In genomic region chr18:24560511-24560981, GRCh38 we compare ENCODE assay signal across 17 cellular contexts.
DNase-seq lines count a peak whose midpoint lies in the region; ATAC-seq and TF ChIP-seq lines count a peak whose summit lies in the region.
"Had no signal": no experiment of that assay in that cellular context is flagged by ENCODE, and none has a peak within 500 bp of the region (broad histone marks: within the 10 kb centered on the region; RNA-seq: fewer than 3 reads in every experiment).

No MANE protein-coding gene starts in this region.

- no peaks in the 10 kb centered on the region for H3K4me1 ChIP-seq in colonic mucosa

- H3K9ac ChIP-seq in colonic mucosa (ENCODE audit: low read depth in 2 of 2, low read length in 2 of 2), result no peak overlapping the region

- POLR2A ChIA-PET in WTC11 (lab: Charles Lee), result no interaction called here

- no peaks in the 10 kb centered on the region for H3K27me3 Mint-ChIP-seq in WTC11 (ENCODE audit: low read depth)
- peaks cover 39% of the 10 kb centered on the region for H3K27me3 Mint-ChIP-seq in type B pancreatic cell

- intact Hi-C loops in colonic mucosa (cut with DNase I), result no loop called here

- H3K36me3 ChIP-seq in colonic mucosa, result no peaks in the 10 kb centered on the region

- H3K27me3 ChIP-seq in colonic mucosa, result no peaks in the 10 kb centered on the region

- H3K27ac Mint-ChIP-seq in WTC11 (0 out of 2 replicates have a peak overlapping the region, but pooled peaks have one; percentile 53), type B pancreatic cell (peak overlapping the region; percentile 40)
- H3K27ac Mint-ChIP-seq: activated B cell treated with CpG ODN at 0.5 μM for 24 hours; CD8-positive, alpha-beta memory T cell; naive B cell; stimulated activated memory B cell treated with anti-CD40 and anti-IgM and Interleukin-4, amounts not matched to agents 10 μg/mL and 1 μg/mL and 100 μg/mL, for 72 hours had no signal

- ATAC-seq in WTC11 (peak; percentile 90), HG03378 (IDR thresholded peaks at IDR 0.05; ENCODE audit: unreplicated experiment) (no peak)
- ATAC-seq: sciatic nerve; stimulated activated memory B cell treated with anti-CD40 and anti-IgM and Interleukin-4, amounts not matched to agents 10 μg/mL and 1 μg/mL and 100 μg/mL, for 72 hours had no signal

- H3K4me1 Mint-ChIP-seq in WTC11 (peaks cover 15% of the 10 kb centered on the region), type B pancreatic cell (ENCODE audit: unreplicated experiment) (peaks cover 15% of the 10 kb centered on the region)
- H3K4me1 Mint-ChIP-seq: activated B cell treated with CpG ODN at 0.5 μM for 24 hours; CD8-positive, alpha-beta memory T cell; naive B cell; stimulated activated memory B cell treated with anti-CD40 and anti-IgM and Interleukin-4, amounts not matched to agents 10 μg/mL and 1 μg/mL and 100 μg/mL, for 72 hours had no signal

- in situ Hi-C loops in ACHN (cut with HindIII; ENCODE audit: low pct_ligation_motif_present, low pct_unique_long_range_greater_than_20kb, low sequenced_read_pairs), result no loop called here

- no peak overlapping the region for H3K4me3 Mint-ChIP-seq in WTC11
- peak overlapping the region; percentile 11 for H3K4me3 Mint-ChIP-seq in type B pancreatic cell
- H3K4me3 Mint-ChIP-seq: activated B cell treated with CpG ODN at 0.5 μM for 24 hours; CD8-positive, alpha-beta memory T cell; naive B cell; stimulated activated memory B cell treated with anti-CD40 and anti-IgM and Interleukin-4, amounts not matched to agents 10 μg/mL and 1 μg/mL and 100 μg/mL, for 72 hours had no signal

- no peaks in the 10 kb centered on the region for H3K36me3 Mint-ChIP-seq in WTC11
- H3K36me3 Mint-ChIP-seq in type B pancreatic cell, result peaks cover 4% of the 10 kb centered on the region
- H3K36me3 Mint-ChIP-seq: naive B cell; stimulated activated memory B cell treated with anti-CD40 and anti-IgM and Interleukin-4, amounts not matched to agents 10 μg/mL and 1 μg/mL and 100 μg/mL, for 72 hours had no signal

- H3K4me3 ChIP-seq in colonic mucosa, result no peak overlapping the region

- CTCF ChIA-PET in WTC11 (lab: Charles Lee), result interaction anchor here (1.0 kb wide), 1 partner anchor 166 kb away, joined by 4 read pairs; no protein-coding TSS in a partner anchor

- TF ChIP-seq CTCF in WTC11 (IDR thresholded peaks at IDR 0.05), result no peak
- no peak for TF ChIP-seq CTCF in type B pancreatic cell (conservative IDR thresholded peaks at IDR 0.05)
- TF ChIP-seq CTCF in colonic mucosa (IDR thresholded peaks at IDR 0.05), result no peak

- no peak overlapping the region for H3K27ac ChIP-seq in colonic mucosa
- H3K27ac ChIP-seq: 22Rv1 had no signal

- DNase-seq in DMS 273 (lab: John Stamatoyannopoulos, UW; ENCODE audit: unreplicated experiment) (peak; percentile 8), DMS 273 treated with DMSO at 0.1 percent for 48 hours (lab: John Stamatoyannopoulos, UW) (no peak), WTC11 (ENCODE audit: low spot score) (peak; percentile 44), kidney glomerular epithelial cell (lab: John Stamatoyannopoulos, UW) (peak; percentile 87), type B pancreatic cell (ENCODE audit: extremely low spot score, unreplicated experiment) (no peak), ACHN (no peak), colonic mucosa (no peak)
- DNase-seq: activated B cell treated with CpG ODN at 0.5 μM for 24 hours; CD8-positive, alpha-beta memory T cell; effector CD4-positive, alpha-beta T cell; foreskin fibroblast; naive B cell; NCI-H2107 had no signal

- no peaks in the 10 kb centered on the region for H3K9me3 Mint-ChIP-seq in WTC11
- H3K9me3 Mint-ChIP-seq in type B pancreatic cell, result no peaks in the 10 kb centered on the region
- H3K9me3 Mint-ChIP-seq: activated B cell treated with CpG ODN at 0.5 μM for 24 hours; naive B cell; stimulated activated memory B cell treated with anti-CD40 and anti-IgM and Interleukin-4, amounts not matched to agents 10 μg/mL and 1 μg/mL and 100 μg/mL, for 72 hours had no signal

- no peaks in the 10 kb centered on the region for H3K9me3 ChIP-seq in colonic mucosa

TF ChIP-seq in WTC11, 78 proteins besides CTCF, POLR2A, EP300 and RAD21:
- TF ChIP-seq E2F1 (CRISPR knock-in tag; IDR thresholded peaks at IDR 0.05), result no peak
- TF ChIP-seq ZNF512 (CRISPR knock-in tag; IDR thresholded peaks at IDR 0.05; ENCODE audit: borderline replicate concordance), result no peak
- TF ChIP-seq E2F5 (CRISPR knock-in tag; IDR thresholded peaks at IDR 0.05), result no peak
- TF ChIP-seq JUN (CRISPR knock-in tag; IDR thresholded peaks at IDR 0.05), result no peak
- no peak for TF ChIP-seq JAZF1 (CRISPR knock-in tag; IDR thresholded peaks at IDR 0.05)
- TF ChIP-seq ZNF423 (CRISPR knock-in tag; IDR thresholded peaks at IDR 0.05), result no peak
- no peak for TF ChIP-seq HMGXB4 (CRISPR knock-in tag; IDR thresholded peaks at IDR 0.05)
- no peak for TF ChIP-seq CREB1 (CRISPR knock-in tag; IDR thresholded peaks at IDR 0.05)

Comparison
In these comparisons a context has a peak if more than half of its experiments do, and no peak if none do; other contexts are left out.
1. DNase-seq: peak in DMS 273 (single experiment), WTC11 (single experiment) and kidney glomerular epithelial cell (single experiment); none in DMS 273 treated with DMSO at 0.1 percent for 48 hours (single experiment), type B pancreatic cell (single experiment), ACHN (single experiment) and colonic mucosa (single experiment).